ENCODE assay signal across 1 cellular context in genomic region chr1:161542091-161542559, GRCh38.
A peak's percentile ranks its signal among the peaks of the same experiment; 100 is the strongest.
TF ChIP-seq lines count a peak whose summit lies in the region.
"Not testable (repeated sequence)": the region's sequence is repeated elsewhere in the genome, so short reads cannot be mapped to it uniquely, and the experiment has no call there.

No MANE protein-coding gene starts in this region.

TF ChIP-seq in K562, 482 proteins besides CTCF, POLR2A, EP300 and RAD21 (continued from another document):
- TF ChIP-seq JUND (IDR thresholded peaks at IDR 0.05; ENCODE audit: borderline replicate concordance, low read depth, low read length): not testable (repeated sequence)
- TF ChIP-seq JUND (tag; IDR thresholded peaks at IDR 0.05; ENCODE audit: borderline replicate concordance, low read depth, low read length) (peak; percentile 69; the same call in 2 of the 3 replicates), HMBOX1 (IDR thresholded peaks at IDR 0.05) (peak; percentile 41; the same call in 1 of the 2 replicates), PHF21A (IDR thresholded peaks at IDR 0.05; ENCODE audit: borderline replicate concordance, low read depth) (peak; percentile 75; the same call in 1 of the 2 replicates), SMARCE1 (IDR thresholded peaks at IDR 0.05) (peak; percentile 77), ETV5 (CRISPR knock-in tag; IDR thresholded peaks at IDR 0.05; ENCODE audit: low read depth) (peak; percentile 48; the same call in 1 of the 2 replicates), GABPA (tag; conservative IDR thresholded peaks at IDR 0.05; ENCODE audit: low read depth) (0 out of 2 replicates have a peak, but pooled peaks have one; percentile 22)
